ENCODE assay signal across 8 cellular contexts in genomic region chr2:157438907-157439791, GRCh38. TPM values are rescaled to one million over a fixed set of nuclear protein-coding genes. Genes with fewer than 3 reads are reported as not detected.
DNase-seq lines count a peak whose midpoint lies in the region; ATAC-seq and TF ChIP-seq lines count a peak whose summit lies in the region.

No MANE protein-coding gene starts in this region.

- no peak for TF ChIP-seq CTCF in GM10266 (IDR thresholded peaks at IDR 0.05; ENCODE audit: control insufficient read depth, insufficient read depth, low read depth, missing control alignments)

- ATAC-seq in GM21529 (IDR thresholded peaks at IDR 0.05; ENCODE audit: unreplicated experiment) = peak; percentile 6
- peak; percentile 8 for ATAC-seq in effector memory CD8-positive, alpha-beta T cell (replicated peaks)

- H3K4me1 Mint-ChIP-seq in effector memory CD8-positive, alpha-beta T cell (ENCODE audit: low read depth in 2 of 2) = peaks cover 37 to 53% of the 10 kb centered on the region in 2 donors

- H3K27ac Mint-ChIP-seq in effector memory CD8-positive, alpha-beta T cell = peak overlapping the region; percentile 90 to 93

- H3K36me3 Mint-ChIP-seq in effector memory CD8-positive, alpha-beta T cell (ENCODE audit: insufficient read depth) = peaks cover 87% of the 10 kb centered on the region

- H3K9me3 Mint-ChIP-seq in effector memory CD8-positive, alpha-beta T cell = no peaks in the 10 kb centered on the region

- DNase-seq in DMS 273 (lab: John Stamatoyannopoulos, UW; ENCODE audit: unreplicated experiment) (peak; percentile 89), NCI-H1105 (lab: John Stamatoyannopoulos, UW) (peak; percentile 32), HT-29 (ENCODE audit: low spot score) (no peak), GM10266 (ENCODE audit: extremely low spot score) (no peak), NCI-H128 (lab: John Stamatoyannopoulos, UW; ENCODE audit: unreplicated experiment) (no peak), hippocampal formation (lab: John Stamatoyannopoulos, UW) (no peak)
- DNase-seq in effector memory CD8-positive, alpha-beta T cell = no peak

- peak overlapping the region; percentile 79 to 87 for H3K4me3 Mint-ChIP-seq in effector memory CD8-positive, alpha-beta T cell

- no peaks in the 10 kb centered on the region for H3K27me3 Mint-ChIP-seq in effector memory CD8-positive, alpha-beta T cell

RNA-seq across cellular contexts. Expression of gene CYTIP, which starts 4.7 kb away (rescaled TPM):
- 0.08 TPM in 1 of 2 replicates, not detected in the other for total RNA-seq in HT-29 (2014; rRNA removed; shearing (Covaris generic))

Comparison
In these comparisons a context has a peak if more than half of its experiments do, and no peak if none do; other contexts are left out.
1. DNase-seq: peak in DMS 273 (single experiment) and NCI-H1105 (single experiment); none in effector memory CD8-positive, alpha-beta T cell (0 of 3), HT-29 (single experiment), GM10266 (single experiment), NCI-H128 (single experiment) and hippocampal formation (0 of 2).